In the genomic region with DNA sequence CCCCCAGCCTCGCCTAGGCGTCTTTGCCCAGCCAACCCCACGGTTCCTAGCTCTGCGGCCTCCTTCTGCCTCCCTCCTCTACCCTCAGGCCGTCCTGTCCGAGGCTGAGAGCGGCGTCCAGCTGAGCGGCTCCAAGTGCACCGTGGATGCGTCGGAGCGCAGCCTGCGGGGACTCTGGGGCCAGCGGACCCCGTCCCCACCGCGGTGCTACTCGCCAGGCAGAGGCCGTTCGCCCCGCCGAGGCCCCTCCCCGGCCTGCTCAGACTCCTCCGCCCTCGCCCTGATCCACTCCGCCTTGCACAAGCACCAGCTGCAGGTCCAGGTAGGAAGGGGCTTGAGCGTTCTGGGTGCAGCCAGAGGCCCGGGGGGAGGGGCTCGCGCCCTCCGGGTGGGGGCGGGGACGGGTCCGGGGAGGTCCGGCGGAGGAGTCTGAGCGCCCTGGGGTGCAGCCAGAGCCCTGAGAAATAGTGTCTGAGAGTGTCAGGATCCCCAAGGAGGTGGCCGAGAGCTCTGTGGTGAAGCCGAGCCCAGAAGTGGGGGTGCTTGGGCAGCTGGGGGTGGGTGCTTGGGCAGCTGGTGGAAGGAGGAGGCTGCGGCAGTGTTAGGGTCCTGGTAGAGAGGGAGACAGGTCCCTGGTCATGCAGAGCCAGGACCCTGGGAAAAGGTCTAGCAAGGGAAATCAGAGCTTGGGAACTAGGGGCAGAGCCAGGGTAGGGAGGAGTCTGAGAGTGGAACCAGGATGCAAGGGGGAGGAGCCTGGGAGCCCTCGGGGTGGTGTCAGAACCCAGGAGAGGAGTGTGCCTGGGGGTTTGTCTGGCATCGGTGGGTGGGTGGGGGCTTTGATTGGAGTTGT, we compare ENCODE assay signal across 10 cellular contexts. TPM values are rescaled to one million over a fixed set of nuclear protein-coding genes. Genes with fewer than 3 reads are reported as not detected.
A peak's percentile ranks its signal among the peaks of the same experiment; 100 is the strongest.
DNase-seq lines count a peak whose midpoint lies in the region; ATAC-seq and TF ChIP-seq lines count a peak whose summit lies in the region.
"Had no signal": no experiment of that assay in that cellular context is flagged by ENCODE, and none has a peak within 500 bp of the region (broad histone marks: within the 10 kb centered on the region; RNA-seq: fewer than 3 reads in every experiment).

No MANE protein-coding gene starts in this region.

- H3K27ac Mint-ChIP-seq in activated naive CD8-positive, alpha-beta T cell: no peak overlapping the region
- no peak overlapping the region for H3K27ac Mint-ChIP-seq in activated naive CD8-positive, alpha-beta T cell treated with anti-CD3 and anti-CD28 coated beads, Interleukin-2, amount 50 U/mL, for 24 hours

- no peaks in the 10 kb centered on the region for H3K27me3 Mint-ChIP-seq in activated naive CD8-positive, alpha-beta T cell
- peaks cover 7% of the 10 kb centered on the region for H3K27me3 Mint-ChIP-seq in activated naive CD8-positive, alpha-beta T cell treated with anti-CD3 and anti-CD28 coated beads, Interleukin-2, amount 50 U/mL, for 24 hours

- H3K9me3 ChIP-seq in lower lobe of right lung (no peaks in the 10 kb centered on the region), upper lobe of right lung (no peaks in the 10 kb centered on the region)
- H3K9me3 ChIP-seq in effector memory CD4-positive, alpha-beta T cell (ENCODE audit: control insufficient read depth, low read length): no peaks in the 10 kb centered on the region

- intact Hi-C loops in lower lobe of right lung (cut with DNase I): no loop called here
- intact Hi-C loops in upper lobe of right lung (cut with DNase I): no loop called here

- H3K27me3 ChIP-seq in lower lobe of right lung (ENCODE audit: low read depth): peaks cover 13% of the 10 kb centered on the region
- no peaks in the 10 kb centered on the region for H3K27me3 ChIP-seq in upper lobe of right lung
- peaks cover 10% of the 10 kb centered on the region for H3K27me3 ChIP-seq in effector memory CD4-positive, alpha-beta T cell (replicated peaks; ENCODE audit: control insufficient read depth, insufficient read depth, low read length, poor library complexity, severe bottlenecking)

- peak overlapping the region; percentile 46 for H3K4me3 ChIP-seq in lower lobe of right lung
- peak overlapping the region; percentile 37 for H3K4me3 ChIP-seq in upper lobe of right lung
- no peak overlapping the region for H3K4me3 ChIP-seq in effector memory CD4-positive, alpha-beta T cell (ENCODE audit: insufficient read depth, low read depth, low read length, poor library complexity, severe bottlenecking)

- H3K27ac ChIP-seq in lower lobe of right lung (no peak overlapping the region), upper lobe of right lung (no peak overlapping the region)
- no peak overlapping the region for H3K27ac ChIP-seq in effector memory CD4-positive, alpha-beta T cell (ENCODE audit: insufficient read depth, low read length, poor library complexity, severe bottlenecking)

- no peaks in the 10 kb centered on the region for H3K9me3 Mint-ChIP-seq in activated naive CD8-positive, alpha-beta T cell (ENCODE audit: low read depth)
- H3K9me3 Mint-ChIP-seq in activated naive CD8-positive, alpha-beta T cell treated with anti-CD3 and anti-CD28 coated beads, Interleukin-2, amount 50 U/mL, for 24 hours: no peaks in the 10 kb centered on the region

- H3K4me3 Mint-ChIP-seq in activated naive CD8-positive, alpha-beta T cell: peak overlapping the region; percentile 35
- no peak overlapping the region for H3K4me3 Mint-ChIP-seq in activated naive CD8-positive, alpha-beta T cell treated with anti-CD3 and anti-CD28 coated beads, Interleukin-2, amount 50 U/mL, for 24 hours

- H3K4me1 ChIP-seq in lower lobe of right lung (peaks cover 9% of the 10 kb centered on the region), upper lobe of right lung (no peaks in the 10 kb centered on the region)
- peaks cover 6% of the 10 kb centered on the region for H3K4me1 ChIP-seq in effector memory CD4-positive, alpha-beta T cell (ENCODE audit: control insufficient read depth, insufficient read depth, low read length, poor library complexity, severe bottlenecking)

- H3K36me3 ChIP-seq in lower lobe of right lung (no peaks in the 10 kb centered on the region), upper lobe of right lung (no peaks in the 10 kb centered on the region)
- no peaks in the 10 kb centered on the region for H3K36me3 ChIP-seq in effector memory CD4-positive, alpha-beta T cell (ENCODE audit: control insufficient read depth, insufficient read depth, low read length)

- H3K4me1 Mint-ChIP-seq in activated naive CD8-positive, alpha-beta T cell (ENCODE audit: low read depth): peaks cover 16% of the 10 kb centered on the region
- peaks cover 20% of the 10 kb centered on the region for H3K4me1 Mint-ChIP-seq in activated naive CD8-positive, alpha-beta T cell treated with anti-CD3 and anti-CD28 coated beads, Interleukin-2, amount 50 U/mL, for 24 hours

- no peak for ATAC-seq in activated naive CD8-positive, alpha-beta T cell treated with anti-CD3 and anti-CD28 coated beads, Interleukin-2, amount 50 U/mL, for 24 hours
- ATAC-seq in lower lobe of right lung (peak; percentile 38 to 63), upper lobe of right lung (peak; percentile 50)

- no peak for DNase-seq in activated naive CD8-positive, alpha-beta T cell treated with anti-CD3 and anti-CD28 coated beads, Interleukin-2, amount 50 U/mL, for 24 hours
- DNase-seq in ecto neural progenitor cell (ENCODE audit: low spot score) (peak; percentile 78), lower lobe of right lung (peak; percentile 48), upper lobe of right lung (no peak), NCI-H526 treated with DMSO at 0.1 percent for 48 hours (lab: John Stamatoyannopoulos, UW) (no peak), NCI-H748 treated with DMSO at 0.1 percent for 48 hours (lab: John Stamatoyannopoulos, UW) (no peak)
- DNase-seq in effector memory CD4-positive, alpha-beta T cell: no peak
- DNase-seq: activated CD4-positive, alpha-beta T cell treated with anti-CD3 and anti-CD28 coated beads, Interleukin-2, amount 50 U/mL, for 48 hours; NCI-H1436 had no signal

- TF ChIP-seq CTCF in lower lobe of right lung (IDR thresholded peaks at IDR 0.05): no peak
- no peak for TF ChIP-seq CTCF in upper lobe of right lung (IDR thresholded peaks at IDR 0.05)

- no peaks in the 10 kb centered on the region for H3K36me3 Mint-ChIP-seq in activated naive CD8-positive, alpha-beta T cell
- H3K36me3 Mint-ChIP-seq in activated naive CD8-positive, alpha-beta T cell treated with anti-CD3 and anti-CD28 coated beads, Interleukin-2, amount 50 U/mL, for 24 hours (ENCODE audit: low read depth): no peaks in the 10 kb centered on the region

RNA-seq across cellular contexts. Expression of a gene that starts 3.2 kb away (rescaled TPM):
- total RNA-seq in lower lobe of right lung (9.5 TPM), upper lobe of right lung (6.7 TPM)

Comparison
In these comparisons a context has a peak if more than half of its experiments do, and no peak if none do; other contexts are left out.
1. DNase-seq: peak in ecto neural progenitor cell (single experiment) and lower lobe of right lung (single experiment); none in activated naive CD8-positive, alpha-beta T cell treated with anti-CD3 and anti-CD28 coated beads, Interleukin-2, amount 50 U/mL, for 24 hours (single experiment), upper lobe of right lung (single experiment), NCI-H526 treated with DMSO at 0.1 percent for 48 hours (single experiment), effector memory CD4-positive, alpha-beta T cell (0 of 3) and NCI-H748 treated with DMSO at 0.1 percent for 48 hours (single experiment).